Comparison of ENCODE assay signal across 33 cellular contexts in genomic region chr17:7290166-7290565, GRCh38. TPM values are rescaled to one million over a fixed set of nuclear protein-coding genes. Genes with fewer than 3 reads are reported as not detected.
"Had no signal": no experiment of that assay in that cellular context is flagged by ENCODE, and none has a peak within 500 bp of the region (broad histone marks: within the 10 kb centered on the region; RNA-seq: fewer than 3 reads in every experiment).

No MANE protein-coding gene starts in this region.

- H3K4me3 ChIP-seq: ascending aorta, body of pancreas, MG63, Peyer's patch had no signal

- H3K9me3 ChIP-seq: ascending aorta, body of pancreas, MG63 had no signal

- H3K4me2 ChIP-seq: KMS-11 had no signal

- H3K4me3 Mint-ChIP-seq: activated CD4-positive, alpha-beta memory T cell treated with anti-CD3 and anti-CD28 coated beads for 36 hours; activated CD4-positive, alpha-beta T cell treated with anti-CD3 and anti-CD28 coated beads, Interleukin-2, amount 10 ng/mL, durations not matched to agents 7 days and 5 days; activated naive CD8-positive, alpha-beta T cell treated with anti-CD3 and anti-CD28 coated beads, Interleukin-2, amount 50 U/mL, for 24 hours; activated T-cell treated with anti-CD3 and anti-CD28 coated beads, Interleukin-2, amount 50 U/mL, for 4 hours; T-helper 1 cell treated with Interleukin-12 subunit alpha and Interleukin-12 subunit beta and Interleukin-4 antibody, amounts not matched to agents 30 μg/mL and 1 μg/mL, for 36 hours had no signal

- H3K27me3 ChIP-seq: body of pancreas, MG63, Peyer's patch had no signal

- H3K27ac Mint-ChIP-seq: activated CD4-positive, alpha-beta memory T cell treated with anti-CD3 and anti-CD28 coated beads for 36 hours; activated CD4-positive, alpha-beta T cell treated with anti-CD3 and anti-CD28 coated beads, Interleukin-2, amount 10 ng/mL, durations not matched to agents 7 days and 5 days; activated naive CD4-positive, alpha-beta T cell treated with anti-CD3 and anti-CD28 coated beads, Interleukin-2, amount 50 U/mL, for 72 hours; activated naive CD8-positive, alpha-beta T cell treated with anti-CD3 and anti-CD28 coated beads, Interleukin-2, amount 50 U/mL, for 24 hours; T-helper 1 cell treated with Interleukin-12 subunit alpha and Interleukin-12 subunit beta and Interleukin-4 antibody, amounts not matched to agents 30 μg/mL and 1 μg/mL, for 36 hours had no signal

- H3K27ac ChIP-seq: ascending aorta, body of pancreas, KMS-11, Peyer's patch, RWPE1, VCaP had no signal

- H3K36me3 ChIP-seq: ascending aorta, MG63, Peyer's patch had no signal

- ATAC-seq: activated naive CD4-positive, alpha-beta T cell treated with anti-CD3 and anti-CD28 coated beads, Interleukin-2, amount 50 U/mL, for 72 hours; activated naive CD8-positive, alpha-beta T cell treated with anti-CD3 and anti-CD28 coated beads, Interleukin-2, amount 50 U/mL, for 24 hours; activated T-cell treated with anti-CD3 and anti-CD28 coated beads, Interleukin-2, amount 50 U/mL, for 4 hours; body of pancreas had no signal

- H3K36me3 Mint-ChIP-seq: activated CD4-positive, alpha-beta memory T cell treated with anti-CD3 and anti-CD28 coated beads for 36 hours had no signal

- DNase-seq: activated CD4-positive, alpha-beta memory T cell treated with anti-CD3 and anti-CD28 coated beads for 36 hours; activated CD4-positive, alpha-beta T cell treated with anti-CD3 and anti-CD28 coated beads, Interleukin-2, amount 10 ng/mL, durations not matched to agents 7 days and 5 days; activated CD4-positive, CD25-positive, alpha-beta regulatory T cell; activated CD8-positive, alpha-beta memory T cell treated with anti-CD3 and anti-CD28 coated beads for 24 hours; activated effector memory CD4-positive, alpha-beta T cell treated with anti-CD3 and anti-CD28 coated beads, Interleukin-2, amount 50 U/mL, for 16 hours; activated naive CD4-positive, alpha-beta T cell treated with Interleukin-2 at 50 U/mL for 16 hours; activated naive CD8-positive, alpha-beta T cell treated with anti-CD3 and anti-CD28 coated beads, Interleukin-2, amount 50 U/mL, for 24 hours; activated T-cell treated with anti-CD3 and anti-CD28 coated beads, Interleukin-2, amount 50 U/mL, for 4 hours; amniotic stem cell; body of pancreas; MG63; MV-4-11; NCI-H1092 treated with DMSO at 0.1 percent for 48 hours; NCI-H1417 treated with DMSO at 0.1 percent for 48 hours; NCI-H1694; NCI-H2029; NCI-H2107; NCI-H2171 treated with DMSO at 0.1 percent for 48 hours; NCI-H226; NCI-H510A; NCI-H526 treated with DMSO at 0.1 percent for 48 hours; NCI-H82; NK-92 treated with Interleukin-12 subunit alpha and Interleukin-12 subunit beta, amount 100 ng/mL, for 24 hours; Peyer's patch; SHP77 treated with DMSO at 0.1 percent for 48 hours; T-helper 9 cell had no signal

- H3K9ac ChIP-seq: KMS-11 had no signal

- H3K9me3 Mint-ChIP-seq: activated CD4-positive, alpha-beta memory T cell treated with anti-CD3 and anti-CD28 coated beads for 36 hours; activated CD4-positive, alpha-beta T cell treated with anti-CD3 and anti-CD28 coated beads, Interleukin-2, amount 10 ng/mL, durations not matched to agents 7 days and 5 days; activated naive CD4-positive, alpha-beta T cell treated with anti-CD3 and anti-CD28 coated beads, Interleukin-2, amount 50 U/mL, for 72 hours; activated naive CD8-positive, alpha-beta T cell treated with anti-CD3 and anti-CD28 coated beads, Interleukin-2, amount 50 U/mL, for 24 hours; activated T-cell treated with anti-CD3 and anti-CD28 coated beads, Interleukin-2, amount 50 U/mL, for 4 hours; T-helper 1 cell treated with Interleukin-12 subunit alpha and Interleukin-12 subunit beta and Interleukin-4 antibody, amounts not matched to agents 30 μg/mL and 1 μg/mL, for 36 hours had no signal

RNA-seq across cellular contexts. Expression of gene YBX2, which starts 4.3 kb away (rescaled TPM):
- total RNA-seq: ascending aorta had no signal

RNA-seq across cellular contexts. Expression of gene SLC2A4, which starts 8.6 kb away (rescaled TPM):
- total RNA-seq: activated CD4-positive, alpha-beta T cell treated with anti-CD3 and anti-CD28 coated beads, Interleukin-2, amount 10 ng/mL, durations not matched to agents 7 days and 5 days had no signal

RNA-seq across cellular contexts. Expression of gene CLDN7, which starts 27.9 kb away (rescaled TPM):
- total RNA-seq: ascending aorta, SK-MEL-5 had no signal
